ENCODE assay signal across 19 cellular contexts in the genomic region with DNA sequence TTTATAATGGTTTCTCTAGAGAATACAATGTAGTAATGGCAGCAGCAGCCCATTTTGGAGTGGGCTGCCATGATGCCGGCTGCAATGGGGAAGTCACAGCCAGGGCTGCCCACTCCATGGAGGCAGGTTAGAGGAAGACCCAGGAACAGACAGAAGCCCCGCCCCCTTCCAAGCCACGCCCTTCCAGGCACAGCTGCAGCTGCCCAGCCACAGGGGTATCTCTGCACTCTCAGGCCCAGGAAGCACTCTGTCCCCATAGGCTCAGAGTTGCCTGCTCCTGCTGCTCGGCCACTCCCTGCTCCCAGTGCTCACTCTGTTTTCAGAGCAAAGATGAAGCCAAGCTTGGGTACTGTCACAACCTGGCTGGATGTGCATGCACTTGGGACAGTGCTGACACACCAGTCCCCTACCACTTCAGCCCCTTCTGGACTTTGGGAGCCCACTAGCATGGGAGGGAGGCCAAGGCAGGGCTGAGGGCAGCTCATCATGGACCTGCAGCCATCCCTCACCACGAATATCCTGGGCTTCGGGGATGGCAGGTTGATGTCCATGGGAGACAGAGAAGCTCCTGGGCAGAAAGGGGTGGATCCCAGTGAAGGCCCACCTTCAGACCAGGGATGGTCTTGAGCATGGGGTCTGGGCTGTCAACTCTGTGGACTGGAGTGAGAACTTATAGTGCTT.
"Had no signal": no experiment of that assay in that cellular context is flagged by ENCODE, and none has a peak within 500 bp of the region (broad histone marks: within the 10 kb centered on the region; RNA-seq: fewer than 3 reads in every experiment).

No MANE protein-coding gene starts in this region.

- ATAC-seq: gastrocnemius medialis, heart left ventricle, left colon had no signal

- H3K4me3 Mint-ChIP-seq: mesothelial cell of epicardium; neural crest cell; T-helper 2 cell treated with Interferon-gamma antibody and Interleukin-4, amounts not matched to agents 5 μg/mL and 100 μg/mL, for 36 hours had no signal

- H3K4me1 Mint-ChIP-seq: neural crest cell had no signal

- H3K9me3 ChIP-seq: gastrocnemius medialis, heart left ventricle, ovary, right lobe of liver, thoracic aorta had no signal

- H3K27me3 ChIP-seq: cardiac muscle cell, gastrocnemius medialis, heart left ventricle, right lobe of liver, stomach had no signal

- H3K27ac Mint-ChIP-seq: activated T-helper 2 cell treated with anti-CD3 and anti-CD28 coated beads, Interferon-gamma antibody, Interleukin-2, Interleukin-4, amounts not matched to agents 10 μg/mL and 5 μg/mL and 100 μg/mL, durations not matched to agents 14 hours and 24 hours and 36 hours; mesothelial cell of epicardium; T-helper 2 cell treated with Interferon-gamma antibody and Interleukin-4, amounts not matched to agents 5 μg/mL and 100 μg/mL, for 36 hours had no signal

- H3K4me1 ChIP-seq: gastrocnemius medialis, heart left ventricle, right lobe of liver, stomach had no signal

- H3K4me3 ChIP-seq: cardiac muscle cell, gastrocnemius medialis, heart left ventricle, lung, ovary, right lobe of liver, smooth muscle cell, stomach, thoracic aorta had no signal

- H3K36me3 ChIP-seq: cardiac muscle cell, gastrocnemius medialis, heart left ventricle, ovary, right lobe of liver, stomach, thoracic aorta had no signal

- H3K4me2 ChIP-seq: smooth muscle cell had no signal

- H3K36me3 Mint-ChIP-seq: mesothelial cell of epicardium had no signal

- DNase-seq: activated CD4-positive, alpha-beta T cell treated with anti-CD3 and anti-CD28 coated beads for 1 hour; activated CD4-positive, alpha-beta T cell treated with anti-CD3 and anti-CD28 coated beads, Interleukin-2, amount 50 U/mL, for 4 hours; activated naive CD4-positive, alpha-beta T cell treated with anti-CD3 and anti-CD28 coated beads, Interleukin-2, amount 50 U/mL, for 16 hours; gastrocnemius medialis; left colon; stimulated activated CD4-positive, alpha-beta T cell treated with anti-CD3 and anti-CD28 coated beads, Interleukin-4, amount 100 ng/mL, for 4 hours; stimulated activated CD8-positive, alpha-beta memory T cell treated with anti-CD3 and anti-CD28 coated beads, Interleukin-4, amount 100 ng/mL, for 48 hours; stomach had no signal

- H3K27ac ChIP-seq: cardiac muscle cell, gastrocnemius medialis, heart left ventricle, ovary, right lobe of liver, stomach, thoracic aorta had no signal
